Comparison of ENCODE assay signal across 9 cellular contexts in genomic region chr18:45645610-45646009, GRCh38. TPM values are rescaled to one million over a fixed set of nuclear protein-coding genes. Genes with fewer than 3 reads are reported as not detected.
"Had no signal": no experiment of that assay in that cellular context is flagged by ENCODE, and none has a peak within 500 bp of the region (broad histone marks: within the 10 kb centered on the region; RNA-seq: fewer than 3 reads in every experiment).

No MANE protein-coding gene starts in this region.

- H3K36me3 Mint-ChIP-seq: IgD-negative memory B cell had no signal

- H3K9ac ChIP-seq: KMS-11 had no signal

- H3K27ac Mint-ChIP-seq: IgD-negative memory B cell had no signal

- H3K4me1 Mint-ChIP-seq: IgD-negative memory B cell had no signal

- H3K4me2 ChIP-seq: KMS-11 had no signal

- DNase-seq: KBM-7, KG1 had no signal

- H3K4me3 Mint-ChIP-seq: IgD-negative memory B cell had no signal

- FAIRE-seq: HepG2, HTR-8/SVneo had no signal

- H3K27ac ChIP-seq: HL-60, KMS-11 had no signal

- ATAC-seq: HepG2 had no signal

RNA-seq across cellular contexts. Expression of gene SLC14A2, which starts 30.3 kb away (rescaled TPM):
- total RNA-seq: HepG2, HT-29, HT1080 had no signal
- polyA plus RNA-seq: HepG2, IgD-negative memory B cell had no signal
